ENCODE assay signal across 8 cellular contexts in the genomic region with DNA sequence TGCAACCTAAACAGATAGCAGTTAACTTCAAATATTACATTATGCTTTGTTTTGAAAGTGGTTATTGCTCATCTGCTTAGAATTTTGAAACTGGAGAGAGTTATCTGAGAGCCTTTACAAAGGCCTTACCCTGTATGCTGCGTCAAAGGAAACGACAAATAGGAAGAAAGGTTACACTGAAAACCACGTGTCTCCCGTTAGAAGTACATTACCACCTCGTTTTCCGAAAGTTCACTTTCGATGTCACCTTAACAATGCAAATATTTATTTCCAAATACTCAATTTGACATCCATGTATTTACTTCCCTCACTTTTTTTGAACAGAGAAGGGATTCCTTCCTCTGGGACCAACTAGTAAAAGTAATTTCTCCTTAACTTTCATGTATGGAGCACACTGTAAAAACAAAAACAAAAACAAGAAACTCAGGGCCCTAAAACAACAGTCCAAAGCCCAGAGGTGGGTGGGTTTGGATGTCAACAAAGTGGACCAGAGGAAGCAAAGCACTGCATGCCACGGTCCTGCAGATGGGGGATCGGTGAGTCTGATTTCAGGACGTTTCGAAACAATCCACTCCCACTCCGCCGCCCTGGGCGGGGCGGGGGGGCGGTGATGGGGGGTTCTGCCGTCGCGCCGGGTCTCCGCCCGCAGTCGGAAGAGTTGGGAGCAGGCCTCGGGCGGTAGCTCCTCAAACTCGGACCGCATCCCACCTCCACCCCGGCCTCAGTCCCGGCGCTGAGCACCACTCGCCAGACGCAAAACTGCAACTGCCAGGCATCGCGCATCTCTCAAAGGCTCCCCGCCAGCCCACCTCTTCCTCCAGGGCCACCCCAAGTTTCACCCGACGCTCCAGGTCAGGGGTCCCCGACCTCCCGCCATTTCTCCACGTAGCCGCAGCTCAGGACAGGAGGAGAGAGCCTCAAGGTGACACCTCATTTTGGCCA. TPM values are rescaled to one million over a fixed set of nuclear protein-coding genes. Genes with fewer than 3 reads are reported as not detected.
DNase-seq lines count a peak whose midpoint lies in the region; ATAC-seq and TF ChIP-seq lines count a peak whose summit lies in the region.

No MANE protein-coding gene starts in this region.

- H3K36me3 ChIP-seq in Peyer's patch (no peaks in the 10 kb centered on the region), neural progenitor cell (no peaks in the 10 kb centered on the region), thyroid gland (no peaks in the 10 kb centered on the region)

- peak overlapping the region; percentile 89 for H3K4me2 ChIP-seq in neural progenitor cell

- H3K27ac Mint-ChIP-seq in neural progenitor cell: peak overlapping the region; percentile 46

- DNase-seq in AG08396 (ENCODE audit: low spot score): peak; percentile 52
- peak; percentile 57 to 77 (median 67) for DNase-seq in Peyer's patch
- DNase-seq in activated gamma-delta T cell (lab: John Stamatoyannopoulos, UW): peak; percentile 38
- DNase-seq in foreskin fibroblast: peak; percentile 64 to 85
- peak; percentile 57 for DNase-seq in neural progenitor cell (ENCODE audit: low spot score)
- peak; percentile 69 to 71 for DNase-seq in thyroid gland

- H3K27me3 ChIP-seq in Peyer's patch: no peaks in the 10 kb centered on the region
- H3K27me3 ChIP-seq in neural progenitor cell: no peaks in the 10 kb centered on the region
- no peaks in the 10 kb centered on the region for H3K27me3 ChIP-seq in thyroid gland

- peaks cover 0 to 37% (median 5%) of the 10 kb centered on the region in 4 donors for H3K4me1 ChIP-seq in Peyer's patch
- peaks cover 73% of the 10 kb centered on the region for H3K4me1 ChIP-seq in neural progenitor cell
- H3K4me1 ChIP-seq in thyroid gland: peaks cover 21 to 35% of the 10 kb centered on the region in 2 donors

- intact Hi-C loops in thyroid gland (cut with DNase I): loop anchor here (5.0 to 10.0 kb wide), 2 partner anchors 201 to 524 kb away; partner anchors contain the start of gene DESI2

- H4K20me1 ChIP-seq in neural progenitor cell (ENCODE audit: low read depth): peaks cover 31% of the 10 kb centered on the region

- peak overlapping the region; percentile 52 to 85 (median 72) for H3K4me3 ChIP-seq in Peyer's patch
- H3K4me3 ChIP-seq in foreskin fibroblast (ENCODE audit: low read depth in 1 of 2, low read length in 2 of 2): peak overlapping the region; percentile 87 to 89
- peak overlapping the region; percentile 81 for H3K4me3 ChIP-seq in neural progenitor cell
- H3K4me3 ChIP-seq in thyroid gland (replicated peaks in 1 of 3): peak overlapping the region; percentile 79 to 99 (median 84)

- peaks cover 8% of the 10 kb centered on the region for H3K9me3 Mint-ChIP-seq in neural progenitor cell

- peak overlapping the region; percentile 63 for H3K9ac ChIP-seq in neural progenitor cell

- H3K4me1 Mint-ChIP-seq in neural progenitor cell: peaks cover 50% of the 10 kb centered on the region

- peaks cover 40% of the 10 kb centered on the region for H3F3A ChIP-seq in neural progenitor cell (ENCODE audit: low read depth)

- peaks cover 3% of the 10 kb centered on the region for H3K27me3 Mint-ChIP-seq in neural progenitor cell (ENCODE audit: insufficient read depth, low read depth)

- TF ChIP-seq CTCF in Peyer's patch (IDR thresholded peaks at IDR 0.05): no peak
- TF ChIP-seq CTCF in foreskin fibroblast (IDR thresholded peaks at IDR 0.05; ENCODE audit: low read depth, low read length): no peak
- TF ChIP-seq CTCF in neural progenitor cell (IDR thresholded peaks at IDR 0.05): no peak
- TF ChIP-seq CTCF in thyroid gland (IDR thresholded peaks at IDR 0.05): no peak

- peaks cover 7% of the 10 kb centered on the region for H3K36me3 Mint-ChIP-seq in neural progenitor cell

- H2AFZ ChIP-seq in neural progenitor cell (replicated peaks): peak overlapping the region; percentile 40

- peak overlapping the region; percentile 88 to 96 (median 93) for H3K27ac ChIP-seq in Peyer's patch
- H3K27ac ChIP-seq in neural progenitor cell: peak overlapping the region; percentile 89
- peak overlapping the region; percentile 95 to 98 (median 96) for H3K27ac ChIP-seq in thyroid gland

- H3K4me3 Mint-ChIP-seq in neural progenitor cell: peak overlapping the region; percentile 92

- TF ChIP-seq POLR2A in Peyer's patch (IDR thresholded peaks at IDR 0.05) (no peak), thyroid gland (IDR thresholded peaks at IDR 0.05) (peak in 1 of 2 donors; percentile 33)

- 3% methylated on average over 22 to 33 of the region's 41 CpGs for WGBS in thyroid gland, 2 donors

- H3K9me3 ChIP-seq in Peyer's patch (no peaks in the 10 kb centered on the region), neural progenitor cell (ENCODE audit: low read depth) (no peaks in the 10 kb centered on the region), thyroid gland (no peaks in the 10 kb centered on the region)

- peaks cover 56% of the 10 kb centered on the region for H3K79me2 ChIP-seq in neural progenitor cell (ENCODE audit: low read depth)

- peak; percentile 19 for ATAC-seq in GM18861 (IDR thresholded peaks at IDR 0.05; ENCODE audit: unreplicated experiment)
- ATAC-seq in HG03280 (IDR thresholded peaks at IDR 0.05; ENCODE audit: unreplicated experiment): peak; percentile 2

RNA-seq across cellular contexts. Expression of gene ADSS2, which starts 0.8 kb away (rescaled TPM):
- total RNA-seq in Peyer's patch (10 to 100 TPM; 26.9 to 47.0 (median 30.4) TPM), neural progenitor cell (ENCODE audit: low replicate concordance) (109 and 181 TPM in 2 replicates), thyroid gland (10 to 100 TPM; 33.7 to 59.9 (median 42.2) TPM)

RNA-seq across cellular contexts. Expression of gene CATSPERE, which starts 10.2 kb away (rescaled TPM):
- total RNA-seq in Peyer's patch (1 to 10 TPM in 2 of 4 donors, under 1 TPM in 1, not detected in 1; 0.18 to 9.3 (median 1.2) TPM), neural progenitor cell (ENCODE audit: low replicate concordance) (0.86 and 1.1 TPM in 2 replicates), thyroid gland (1 to 10 TPM; 3.0 to 5.3 (median 3.6) TPM)

Comparison
In these comparisons a context has a peak if more than half of its experiments do, and no peak if none do; other contexts are left out.
1. Peak in every context shown above with its lines: DNase-seq, ATAC-seq, H3K4me3 ChIP-seq and H3K27ac ChIP-seq.